ENCODE assay signal across 34 cellular contexts in genomic region chr6:63788569-63788968, GRCh38.
"Had no signal": no experiment of that assay in that cellular context is flagged by ENCODE, and none has a peak within 500 bp of the region (broad histone marks: within the 10 kb centered on the region; RNA-seq: fewer than 3 reads in every experiment).

No MANE protein-coding gene starts in this region.

- H3K27me3 ChIP-seq: body of pancreas, esophagus squamous epithelium had no signal

- H3K27ac ChIP-seq: adrenal gland, body of pancreas, epithelial cell of prostate, esophagus squamous epithelium, gastroesophageal sphincter, WERI-Rb-1 had no signal

- H3K4me1 ChIP-seq: adrenal gland, body of pancreas, esophagus squamous epithelium, gastroesophageal sphincter had no signal

- ATAC-seq: activated CD4-positive, alpha-beta T cell treated with anti-CD3 and anti-CD28 coated beads for 36 hours; activated CD8-positive, alpha-beta memory T cell treated with anti-CD3 and anti-CD28 coated beads, Interleukin-2, amount 10 ng/mL, durations not matched to agents 7 days and 5 days; activated CD8-positive, alpha-beta T cell treated with anti-CD3 and anti-CD28 coated beads, Interleukin-2, amount 10 ng/mL, durations not matched to agents 7 days and 5 days; activated naive CD8-positive, alpha-beta T cell treated with anti-CD3 and anti-CD28 coated beads, Interleukin-2, amount 50 U/mL, for 24 hours; body of pancreas; effector memory CD8-positive, alpha-beta T cell; gastroesophageal sphincter; T-helper 17 cell had no signal

- DNase-seq: activated CD4-positive, alpha-beta memory T cell treated with anti-CD3 and anti-CD28 coated beads for 36 hours; activated CD4-positive, alpha-beta T cell treated with anti-CD3 and anti-CD28 coated beads for 36 hours; activated CD4-positive, alpha-beta T cell treated with anti-CD3 and anti-CD28 coated beads, Interleukin-2, amount 10 ng/mL, durations not matched to agents 24 days and 14 days; activated CD4-positive, CD25-positive, alpha-beta regulatory T cell; activated CD4-positive, CD25-positive, alpha-beta regulatory T cell treated with anti-CD3 and anti-CD28 coated beads, Interleukin-2, amount 50 U/mL, for 72 hours; activated CD8-positive, alpha-beta memory T cell treated with anti-CD3 and anti-CD28 coated beads, Interleukin-2, amount 10 ng/mL, durations not matched to agents 7 days and 5 days; activated CD8-positive, alpha-beta memory T cell treated with anti-CD3 and anti-CD28 coated beads, Interleukin-2, amount 50 U/mL, for 4 hours; activated CD8-positive, alpha-beta T cell treated with anti-CD3 and anti-CD28 coated beads, Interleukin-2, amount 10 ng/mL, durations not matched to agents 7 days and 5 days; activated effector memory CD4-positive, alpha-beta T cell treated with anti-CD3 and anti-CD28 coated beads, Interleukin-2, amount 50 U/mL, for 16 hours; activated naive CD4-positive, alpha-beta T cell treated with anti-CD3 and anti-CD28 coated beads for 36 hours; activated naive CD8-positive, alpha-beta T cell treated with anti-CD3 and anti-CD28 coated beads for 36 hours; activated naive CD8-positive, alpha-beta T cell treated with anti-CD3 and anti-CD28 coated beads, Interleukin-2, amount 50 U/mL, for 24 hours; activated T-cell treated with anti-CD3 and anti-CD28 coated beads, Interleukin-2, amount 50 U/mL, for 1 hour; activated T-cell treated with anti-CD3 and anti-CD28 coated beads, Interleukin-2, amount 50 U/mL, for 48 hours; adrenal gland; amygdala; aorta; body of pancreas; caudate nucleus; cortex of kidney; dermis blood vessel endothelial cell; effector CD4-positive, alpha-beta T cell; effector memory CD8-positive, alpha-beta T cell; esophagus squamous epithelium; foreskin melanocyte; T-helper 1 cell; T-helper 17 cell; T1000; WERI-Rb-1 had no signal

- H3K4me3 ChIP-seq: adrenal gland, body of pancreas, esophagus squamous epithelium, gastroesophageal sphincter had no signal

- H3K36me3 ChIP-seq: adrenal gland, esophagus squamous epithelium, gastroesophageal sphincter, WERI-Rb-1 had no signal

- FAIRE-seq: colon, endometrium, endothelial cell of umbilical vein had no signal

- H3K9me3 ChIP-seq: adrenal gland, body of pancreas, esophagus squamous epithelium, gastroesophageal sphincter had no signal
